In genomic region chr17:19030771-19031451, GRCh38 we compare ENCODE assay signal across 1 cellular context. TPM values are rescaled to one million over a fixed set of nuclear protein-coding genes. Genes with fewer than 3 reads are reported as not detected.
"Had no signal": no experiment of that assay in that cellular context is flagged by ENCODE, and none has a peak within 500 bp of the region (broad histone marks: within the 10 kb centered on the region; RNA-seq: fewer than 3 reads in every experiment).

No MANE protein-coding gene starts in this region.

RNA-seq across cellular contexts. Expression of gene GRAP, which starts 15.8 kb away (rescaled TPM):
- total RNA-seq: GM23248 had no signal
